ENCODE assay signal across 1 cellular context in the genomic region with DNA sequence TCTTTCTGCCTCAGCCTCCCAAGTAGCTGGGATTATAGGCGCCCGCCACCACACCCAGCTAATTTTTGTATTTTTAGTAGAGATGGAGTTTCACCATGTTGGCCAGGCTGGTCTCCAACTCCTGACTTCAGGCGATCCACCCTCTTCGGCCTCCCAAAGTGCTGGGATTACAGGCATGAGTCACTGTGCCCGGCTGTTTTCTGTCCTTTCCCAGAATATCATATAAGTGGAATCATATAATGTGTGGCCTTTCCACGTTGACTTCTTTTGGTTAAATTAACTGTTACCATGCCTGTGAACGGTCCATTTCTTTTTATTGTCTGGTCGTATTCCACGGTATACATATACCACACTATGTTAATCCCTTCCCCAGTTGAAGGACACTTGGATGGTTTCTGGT. TPM values are rescaled to one million over a fixed set of nuclear protein-coding genes. Genes with fewer than 3 reads are reported as not detected.
"Had no signal": no experiment of that assay in that cellular context is flagged by ENCODE, and none has a peak within 500 bp of the region (broad histone marks: within the 10 kb centered on the region; RNA-seq: fewer than 3 reads in every experiment).

No MANE protein-coding gene starts in this region.

RNA-seq across cellular contexts. Expression of gene NPTX2, which starts 44.4 kb away (rescaled TPM):
- total RNA-seq: foreskin keratinocyte had no signal
- polyA plus RNA-seq: foreskin keratinocyte had no signal
